ENCODE assay signal across 8 cellular contexts in the genomic region with DNA sequence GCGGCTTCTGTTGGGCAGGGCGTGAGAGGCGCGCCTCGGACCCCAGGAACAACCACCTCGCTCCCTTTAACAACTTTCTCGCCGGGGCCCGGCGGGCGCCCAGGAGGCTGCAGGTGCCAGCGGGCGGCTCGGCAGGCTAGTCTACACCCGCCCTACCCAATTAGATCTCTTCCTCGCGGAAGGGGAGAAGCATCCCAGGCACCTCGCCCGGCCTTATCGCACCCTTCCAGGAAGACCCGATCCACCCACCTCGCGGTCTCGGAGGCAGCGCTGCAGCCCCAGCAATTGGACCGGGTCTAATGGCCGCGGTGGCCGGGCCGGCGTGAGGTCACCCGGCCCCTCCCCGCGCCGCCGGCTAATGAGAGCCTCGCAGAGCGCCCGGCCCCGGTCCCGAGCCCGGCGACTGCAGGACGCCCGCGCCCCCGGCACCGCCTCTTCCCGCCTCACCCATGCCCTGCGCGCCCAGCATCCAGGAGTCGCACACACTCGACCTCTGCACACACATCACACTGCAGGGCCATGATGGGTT. TPM values are rescaled to one million over a fixed set of nuclear protein-coding genes. Genes with fewer than 3 reads are reported as not detected.
DNase-seq lines count a peak whose midpoint lies in the region; ATAC-seq and TF ChIP-seq lines count a peak whose summit lies in the region.

Gene PLAAT3, minus strand, starts transcription at position 298 of the 529 bp plus-strand sequence. CDS start 419 bp downstream, outside the sequence.

- intact Hi-C loops in activated CD8-positive, alpha-beta T cell treated with anti-CD3 and anti-CD28 coated beads for 36 hours (cut with micrococcal nuclease) = loop anchor here (10.0 kb wide), 1 partner anchor 49 kb away; the partner anchor contains the start of gene PLAAT2

- no peaks in the 10 kb centered on the region for H3K36me3 Mint-ChIP-seq in activated CD8-positive, alpha-beta T cell treated with anti-CD3 and anti-CD28 coated beads for 36 hours (ENCODE audit: low read depth)
- H3K36me3 Mint-ChIP-seq in endodermal cell (ENCODE audit: low read depth) = no peaks in the 10 kb centered on the region
- no peaks in the 10 kb centered on the region for H3K36me3 Mint-ChIP-seq in stimulated activated effector memory CD8-positive, alpha-beta T cell treated with anti-CD3 and anti-CD28 coated beads, Interleukin-12 subunit alpha, Interleukin-12 subunit beta, amount 100 ng/mL, for 72 hours

- in situ Hi-C loops in GM13977 (cut with MboI; ENCODE audit: low pct_unique_long_range_greater_than_20kb, low sequenced_read_pairs, unreplicated experiment) = no loop called here

- H3K9me3 ChIP-seq in endodermal cell (ENCODE audit: control insufficient read depth, low read length) = no peaks in the 10 kb centered on the region

- peak within 1 kb of the TSS; percentile 42 for H3K4me3 ChIP-seq in NB4 (ENCODE audit: low read depth, low read length)
- peak within 1 kb of the TSS; percentile 86 for H3K4me3 ChIP-seq in endodermal cell (ENCODE audit: low read length)

- no peak for TF ChIP-seq POLR2A in NB4 (IDR thresholded peaks at IDR 0.05; ENCODE audit: extremely low read depth, insufficient read length)

- no peaks in the 10 kb centered on the region for H3K27me3 Mint-ChIP-seq in activated CD8-positive, alpha-beta T cell treated with anti-CD3 and anti-CD28 coated beads for 36 hours
- peaks cover 6% of the 10 kb centered on the region for H3K27me3 Mint-ChIP-seq in endodermal cell (ENCODE audit: insufficient read depth)

- H3K9ac ChIP-seq in endodermal cell (ENCODE audit: extremely low read depth, low read length, poor library complexity, severe bottlenecking) = peak within 1 kb of the TSS; percentile 54

- H3K27ac Mint-ChIP-seq in activated CD8-positive, alpha-beta T cell treated with anti-CD3 and anti-CD28 coated beads for 36 hours = peak within 1 kb of the TSS; percentile 42
- H3K27ac Mint-ChIP-seq in endodermal cell = peak within 1 kb of the TSS; percentile 68
- H3K27ac Mint-ChIP-seq in stimulated activated effector memory CD8-positive, alpha-beta T cell treated with anti-CD3 and anti-CD28 coated beads, Interleukin-12 subunit alpha, Interleukin-12 subunit beta, amount 100 ng/mL, for 72 hours = peak within 1 kb of the TSS; percentile 79

- H3K9me3 Mint-ChIP-seq in activated CD8-positive, alpha-beta T cell treated with anti-CD3 and anti-CD28 coated beads for 36 hours = no peaks in the 10 kb centered on the region
- no peaks in the 10 kb centered on the region for H3K9me3 Mint-ChIP-seq in endodermal cell
- H3K9me3 Mint-ChIP-seq in stimulated activated effector memory CD8-positive, alpha-beta T cell treated with anti-CD3 and anti-CD28 coated beads, Interleukin-12 subunit alpha, Interleukin-12 subunit beta, amount 100 ng/mL, for 72 hours = no peaks in the 10 kb centered on the region

- TF ChIP-seq CTCF in GM13977 (IDR thresholded peaks at IDR 0.05; ENCODE audit: extremely low read depth, insufficient read depth, missing control alignments) (no peak), NB4 (IDR thresholded peaks at IDR 0.05; ENCODE audit: low read depth, low read length) (no peak), endodermal cell (conservative IDR thresholded peaks at IDR 0.05) (no peak)
- no peak for TF ChIP-seq CTCF in activated CD8-positive, alpha-beta T cell treated with anti-CD3 and anti-CD28 coated beads for 36 hours (IDR thresholded peaks at IDR 0.05)

- no peaks in the 10 kb centered on the region for H3K36me3 ChIP-seq in endodermal cell (ENCODE audit: control insufficient read depth, insufficient read depth, low read length)

- 0% methylated on average over 18 to 53 of the region's 53 CpGs for WGBS in endodermal cell (ENCODE audit: insufficient coverage in 1 of 2, insufficient read length in 1 of 2), 2 experiments

- H3K4me1 Mint-ChIP-seq in activated CD8-positive, alpha-beta T cell treated with anti-CD3 and anti-CD28 coated beads for 36 hours (ENCODE audit: low read depth) = peaks cover 17% of the 10 kb centered on the region
- peaks cover 25% of the 10 kb centered on the region for H3K4me1 Mint-ChIP-seq in endodermal cell
- H3K4me1 Mint-ChIP-seq in stimulated activated effector memory CD8-positive, alpha-beta T cell treated with anti-CD3 and anti-CD28 coated beads, Interleukin-12 subunit alpha, Interleukin-12 subunit beta, amount 100 ng/mL, for 72 hours = peaks cover 23% of the 10 kb centered on the region

- DNase-seq in 8988T (peak; percentile 53), GM13977 (ENCODE audit: low spot score) (peak; percentile 68), NB4 (ENCODE audit: low read depth) (peak; percentile 41), endodermal cell (peak; percentile 92), medulla oblongata (ENCODE audit: extremely low spot score) (peak; percentile 87), NCI-H524 treated with DMSO at 0.1 percent for 48 hours (lab: John Stamatoyannopoulos, UW) (no peak)
- DNase-seq in activated CD8-positive, alpha-beta T cell treated with anti-CD3 and anti-CD28 coated beads for 36 hours = peak; percentile 52
- peak; percentile 40 to 76 for DNase-seq in stimulated activated effector memory CD8-positive, alpha-beta T cell treated with anti-CD3 and anti-CD28 coated beads, Interleukin-12 subunit alpha, Interleukin-12 subunit beta, amount 100 ng/mL, for 72 hours (ENCODE audit: low spot score in 2 of 2)

- CTCF ChIA-PET in activated CD8-positive, alpha-beta T cell treated with anti-CD3 and anti-CD28 coated beads for 36 hours (lab: Charles Lee) = no interaction called here

- H3K4me3 Mint-ChIP-seq in activated CD8-positive, alpha-beta T cell treated with anti-CD3 and anti-CD28 coated beads for 36 hours = peak within 1 kb of the TSS; percentile 76
- peak within 1 kb of the TSS; percentile 73 for H3K4me3 Mint-ChIP-seq in endodermal cell
- peak within 1 kb of the TSS; percentile 86 for H3K4me3 Mint-ChIP-seq in stimulated activated effector memory CD8-positive, alpha-beta T cell treated with anti-CD3 and anti-CD28 coated beads, Interleukin-12 subunit alpha, Interleukin-12 subunit beta, amount 100 ng/mL, for 72 hours

- no peaks in the 10 kb centered on the region for H3K27me3 ChIP-seq in endodermal cell (ENCODE audit: control insufficient read depth, insufficient read depth, low read length, poor library complexity, severe bottlenecking)

- peak; percentile 72 for ATAC-seq in activated CD8-positive, alpha-beta T cell treated with anti-CD3 and anti-CD28 coated beads for 36 hours
- ATAC-seq in stimulated activated effector memory CD8-positive, alpha-beta T cell treated with anti-CD3 and anti-CD28 coated beads, Interleukin-12 subunit alpha, Interleukin-12 subunit beta, amount 100 ng/mL, for 72 hours = peak; percentile 84

- no peak within 1 kb of the TSS for H3K27ac ChIP-seq in endodermal cell (ENCODE audit: low read depth, low read length)

- POLR2A ChIA-PET in activated CD8-positive, alpha-beta T cell treated with anti-CD3 and anti-CD28 coated beads for 36 hours (lab: Charles Lee) = no interaction called here

- peaks cover 2% of the 10 kb centered on the region for H3K4me1 ChIP-seq in endodermal cell (ENCODE audit: control insufficient read depth, insufficient read depth, low read length)

RNA-seq across cellular contexts. Expression of gene PLAAT3, which starts in this region (rescaled TPM):
- 1 to 10 TPM; 4.8 to 6.5 TPM for total RNA-seq in activated CD8-positive, alpha-beta T cell treated with anti-CD3 and anti-CD28 coated beads for 36 hours
- 10 to 100 TPM; 33.5 to 45.9 TPM for total RNA-seq in endodermal cell
- polyA plus RNA-seq in endodermal cell (2013, experiment 1 of 2) = 16.2 TPM
- 8.3 TPM for polyA plus RNA-seq in endodermal cell (2013, experiment 2 of 2)

Comparison
In these comparisons a context has a peak if more than half of its experiments do, and no peak if none do; other contexts are left out.
1. RNA of gene PLAAT3 (total RNA-seq): 33.5 to 45.9 TPM in endodermal cell; 4.8 to 6.5 TPM in activated CD8-positive, alpha-beta T cell treated with anti-CD3 and anti-CD28 coated beads for 36 hours; every median in the first group is over 4 times any median in the second.
2. Peak in every context shown above with its lines, with median percentiles within 50 percentile points of each other: H3K27ac Mint-ChIP-seq and H3K4me3 Mint-ChIP-seq.